ENCODE assay signal across 1 cellular context in genomic region chr12:76810690-76811434, GRCh38.
TF ChIP-seq lines count a peak whose summit lies in the region.

No MANE protein-coding gene starts in this region.

TF ChIP-seq in GM23338, 12 proteins besides CTCF, POLR2A, EP300 and RAD21 (continued from another document):
- TF ChIP-seq ZNF462 (CRISPR knock-in tag; IDR thresholded peaks at IDR 0.05) (no peak), ZNF331 (CRISPR knock-in tag; IDR thresholded peaks at IDR 0.05; ENCODE audit: low read depth) (no peak), ETS1 (IDR thresholded peaks at IDR 0.05) (no peak), JUNB (IDR thresholded peaks at IDR 0.05; ENCODE audit: unreplicated experiment) (no peak), EZH2phosphoT487 (IDR thresholded peaks at IDR 0.05; ENCODE audit: unreplicated experiment) (no peak), CREB1 (CRISPR knock-in tag; IDR thresholded peaks at IDR 0.05; ENCODE audit: low read depth) (no peak), NANOG (IDR thresholded peaks at IDR 0.05; ENCODE audit: borderline replicate concordance) (no peak), EZH2 (IDR thresholded peaks at IDR 0.05; ENCODE audit: low read depth, unreplicated experiment) (no peak)
TF ChIP-seq in GM23338: peak in this region for 0.
